Comparison of ENCODE assay signal across 30 cellular contexts in genomic region chr4:51932684-51933083, GRCh38.
"Had no signal": no experiment of that assay in that cellular context is flagged by ENCODE, and none has a peak within 500 bp of the region (broad histone marks: within the 10 kb centered on the region; RNA-seq: fewer than 3 reads in every experiment).

No MANE protein-coding gene starts in this region.

- H3K4me3 ChIP-seq: ascending aorta, breast epithelium, PC-9 had no signal

- H2AFZ ChIP-seq: PC-9 had no signal

- H3K4me3 Mint-ChIP-seq: activated CD4-positive, alpha-beta memory T cell treated with anti-CD3 and anti-CD28 coated beads, Interleukin-2, amount 10 ng/mL, durations not matched to agents 7 days and 5 days; activated CD8-positive, alpha-beta memory T cell treated with anti-CD3 and anti-CD28 coated beads, Interleukin-2, amount 10 ng/mL, durations not matched to agents 7 days and 5 days; activated naive CD4-positive, alpha-beta T cell treated with anti-CD3 and anti-CD28 coated beads, Interleukin-2, amount 50 U/mL, for 24 hours; activated naive CD8-positive, alpha-beta T cell treated with anti-CD3 and anti-CD28 coated beads, Interleukin-2, amount 10 ng/mL, durations not matched to agents 7 days and 5 days had no signal

- DNase-seq: activated CD4-positive, alpha-beta memory T cell treated with anti-CD3 and anti-CD28 coated beads, Interleukin-2, amount 10 ng/mL, durations not matched to agents 7 days and 5 days; activated CD4-positive, alpha-beta T cell treated with anti-CD3 and anti-CD28 coated beads for 1 hour; activated CD4-positive, alpha-beta T cell treated with anti-CD3 and anti-CD28 coated beads for 48 hours; activated CD4-positive, CD25-positive, alpha-beta regulatory T cell; activated CD8-positive, alpha-beta memory T cell treated with anti-CD3 and anti-CD28 coated beads for 24 hours; activated CD8-positive, alpha-beta memory T cell treated with anti-CD3 and anti-CD28 coated beads, Interleukin-2, amount 10 ng/mL, durations not matched to agents 7 days and 5 days; activated CD8-positive, alpha-beta memory T cell treated with anti-CD3 and anti-CD28 coated beads, Interleukin-2, amount 50 U/mL, for 48 hours; activated effector memory CD4-positive, alpha-beta T cell treated with Interleukin-2 at 50 U/mL for 16 hours; activated naive CD4-positive, alpha-beta T cell; activated naive CD8-positive, alpha-beta T cell treated with anti-CD3 and anti-CD28 coated beads, Interleukin-2, amount 10 ng/mL, durations not matched to agents 7 days and 5 days; activated T-cell treated with anti-CD3 and anti-CD28 coated beads, Interleukin-2, amount 50 U/mL, for 48 hours; amygdala; MM.1S; NCI-H1092; NCI-H1436 treated with DMSO at 0.1 percent for 48 hours; NCI-H1694 treated with DMSO at 0.1 percent for 48 hours; NCI-H2029 treated with DMSO at 0.1 percent for 48 hours; NCI-H2107; NCI-H226; NCI-H446 treated with DMSO at 0.1 percent for 48 hours; NCI-H524; PC-9; T1000; WERI-Rb-1 had no signal

- H3K36me3 Mint-ChIP-seq: activated CD8-positive, alpha-beta memory T cell treated with anti-CD3 and anti-CD28 coated beads, Interleukin-2, amount 10 ng/mL, durations not matched to agents 7 days and 5 days; activated naive CD4-positive, alpha-beta T cell treated with anti-CD3 and anti-CD28 coated beads, Interleukin-2, amount 50 U/mL, for 24 hours; activated naive CD8-positive, alpha-beta T cell treated with anti-CD3 and anti-CD28 coated beads, Interleukin-2, amount 10 ng/mL, durations not matched to agents 7 days and 5 days had no signal

- H3K27me3 ChIP-seq: ascending aorta, breast epithelium had no signal

- H3K4me2 ChIP-seq: KMS-11, PC-9 had no signal

- H3K9me3 Mint-ChIP-seq: activated CD4-positive, alpha-beta memory T cell treated with anti-CD3 and anti-CD28 coated beads, Interleukin-2, amount 10 ng/mL, durations not matched to agents 7 days and 5 days; activated naive CD4-positive, alpha-beta T cell treated with anti-CD3 and anti-CD28 coated beads, Interleukin-2, amount 50 U/mL, for 24 hours; activated naive CD8-positive, alpha-beta T cell treated with anti-CD3 and anti-CD28 coated beads, Interleukin-2, amount 10 ng/mL, durations not matched to agents 7 days and 5 days had no signal

- H3K4me1 ChIP-seq: breast epithelium had no signal

- H3K27ac ChIP-seq: ascending aorta, breast epithelium, KMS-11, PC-9, RWPE1, WERI-Rb-1 had no signal

- H3K27me3 Mint-ChIP-seq: activated CD4-positive, alpha-beta memory T cell treated with anti-CD3 and anti-CD28 coated beads, Interleukin-2, amount 10 ng/mL, durations not matched to agents 7 days and 5 days; activated CD8-positive, alpha-beta memory T cell treated with anti-CD3 and anti-CD28 coated beads, Interleukin-2, amount 10 ng/mL, durations not matched to agents 7 days and 5 days had no signal

- H3K36me3 ChIP-seq: ascending aorta, breast epithelium, WERI-Rb-1 had no signal

- ATAC-seq: activated CD8-positive, alpha-beta memory T cell treated with anti-CD3 and anti-CD28 coated beads, Interleukin-2, amount 10 ng/mL, durations not matched to agents 7 days and 5 days; Right ventricle myocardium inferior had no signal

- H3K9me3 ChIP-seq: ascending aorta, breast epithelium had no signal

- H3K27ac Mint-ChIP-seq: activated CD4-positive, alpha-beta memory T cell treated with anti-CD3 and anti-CD28 coated beads, Interleukin-2, amount 10 ng/mL, durations not matched to agents 7 days and 5 days; activated CD8-positive, alpha-beta memory T cell treated with anti-CD3 and anti-CD28 coated beads, Interleukin-2, amount 10 ng/mL, durations not matched to agents 7 days and 5 days; activated naive CD4-positive, alpha-beta T cell treated with anti-CD3 and anti-CD28 coated beads, Interleukin-2, amount 50 U/mL, for 24 hours; activated naive CD8-positive, alpha-beta T cell treated with anti-CD3 and anti-CD28 coated beads, Interleukin-2, amount 10 ng/mL, durations not matched to agents 7 days and 5 days had no signal

- H3K4me1 Mint-ChIP-seq: activated CD4-positive, alpha-beta memory T cell treated with anti-CD3 and anti-CD28 coated beads, Interleukin-2, amount 10 ng/mL, durations not matched to agents 7 days and 5 days; activated CD8-positive, alpha-beta memory T cell treated with anti-CD3 and anti-CD28 coated beads, Interleukin-2, amount 10 ng/mL, durations not matched to agents 7 days and 5 days; activated naive CD4-positive, alpha-beta T cell treated with anti-CD3 and anti-CD28 coated beads, Interleukin-2, amount 50 U/mL, for 24 hours; activated naive CD8-positive, alpha-beta T cell treated with anti-CD3 and anti-CD28 coated beads, Interleukin-2, amount 10 ng/mL, durations not matched to agents 7 days and 5 days had no signal
